Comparison of ENCODE assay signal across 10 cellular contexts in genomic region chr3:31361391-31362273, GRCh38.
DNase-seq lines count a peak whose midpoint lies in the region; FAIRE-seq and TF ChIP-seq lines count a peak whose summit lies in the region.
"Had no signal": no experiment of that assay in that cellular context is flagged by ENCODE, and none has a peak within 500 bp of the region (broad histone marks: within the 10 kb centered on the region; RNA-seq: fewer than 3 reads in every experiment).

No MANE protein-coding gene starts in this region.

- peak overlapping the region; percentile 20 for H3K27ac Mint-ChIP-seq in HFFc6
- peak overlapping the region; percentile 33 for H3K27ac Mint-ChIP-seq in activated T-helper 1 cell treated with anti-CD3 and anti-CD28 coated beads, Interleukin-12 subunit alpha, Interleukin-12 subunit beta, Interleukin-2, Interleukin-4 antibody, amounts not matched to agents 30 ng/mL and 10 ng/mL and 1 ng/mL, durations not matched to agents 14 hours and 24 hours and 36 hours

- no peaks in the 10 kb centered on the region for H3K9me3 Mint-ChIP-seq in HFFc6
- peaks cover 7% of the 10 kb centered on the region for H3K9me3 Mint-ChIP-seq in activated T-helper 1 cell treated with anti-CD3 and anti-CD28 coated beads, Interleukin-12 subunit alpha, Interleukin-12 subunit beta, Interleukin-2, Interleukin-4 antibody, amounts not matched to agents 30 ng/mL and 10 ng/mL and 1 ng/mL, durations not matched to agents 14 hours and 24 hours and 36 hours

- peaks cover 5% of the 10 kb centered on the region; the same call in 1 of the 2 replicates for H3K36me3 Mint-ChIP-seq in HFFc6 (ENCODE audit: low read depth)
- H3K36me3 Mint-ChIP-seq in activated T-helper 1 cell treated with anti-CD3 and anti-CD28 coated beads, Interleukin-12 subunit alpha, Interleukin-12 subunit beta, Interleukin-2, Interleukin-4 antibody, amounts not matched to agents 30 ng/mL and 10 ng/mL and 1 ng/mL, durations not matched to agents 14 hours and 24 hours and 36 hours (ENCODE audit: low read depth), result peaks cover 7% of the 10 kb centered on the region

- peaks cover 53% of the 10 kb centered on the region for H3K4me1 Mint-ChIP-seq in HFFc6 (ENCODE audit: low read depth)
- H3K4me1 Mint-ChIP-seq in activated T-helper 1 cell treated with anti-CD3 and anti-CD28 coated beads, Interleukin-12 subunit alpha, Interleukin-12 subunit beta, Interleukin-2, Interleukin-4 antibody, amounts not matched to agents 30 ng/mL and 10 ng/mL and 1 ng/mL, durations not matched to agents 14 hours and 24 hours and 36 hours (ENCODE audit: low read depth), result peaks cover 46% of the 10 kb centered on the region

- TF ChIP-seq CTCF in HFFc6 (IDR thresholded peaks at IDR 0.05), result no peak

- no peaks in the 10 kb centered on the region; the same call in 1 of the 2 replicates for H3K27me3 Mint-ChIP-seq in HFFc6 (ENCODE audit: insufficient read depth)
- H3K27me3 Mint-ChIP-seq in activated T-helper 1 cell treated with anti-CD3 and anti-CD28 coated beads, Interleukin-12 subunit alpha, Interleukin-12 subunit beta, Interleukin-2, Interleukin-4 antibody, amounts not matched to agents 30 ng/mL and 10 ng/mL and 1 ng/mL, durations not matched to agents 14 hours and 24 hours and 36 hours (ENCODE audit: insufficient read depth), result no peaks in the 10 kb centered on the region

- intact Hi-C loops in activated T-helper 1 cell treated with anti-CD3 and anti-CD28 coated beads, Interleukin-12 subunit alpha, Interleukin-12 subunit beta, Interleukin-2, Interleukin-4 antibody, amounts not matched to agents 30 ng/mL and 10 ng/mL and 1 ng/mL, durations not matched to agents 14 hours and 24 hours and 36 hours (cut with micrococcal nuclease), result no loop called here

- peak; percentile 91 for DNase-seq in HFFc6
- no peak for DNase-seq in activated T-helper 1 cell treated with anti-CD3 and anti-CD28 coated beads, Interleukin-12 subunit alpha, Interleukin-12 subunit beta, Interleukin-2, Interleukin-4 antibody, amounts not matched to agents 30 ng/mL and 10 ng/mL and 1 ng/mL, durations not matched to agents 14 hours and 24 hours and 36 hours (ENCODE audit: low spot score)
- peak; percentile 90 for DNase-seq in iris pigment epithelial cell (ENCODE audit: low read depth)
- DNase-seq in urothelium cell line (ENCODE audit: low spot score), result peak; percentile 61
- DNase-seq in ecto neural progenitor cell (ENCODE audit: low spot score), result no peak
- no peak for DNase-seq in middle frontal gyrus (ENCODE audit: extremely low spot score, low spot score)
- DNase-seq in SKM-1 (lab: John Stamatoyannopoulos, UW; ENCODE audit: unreplicated experiment), result no peak
- DNase-seq: activated CD8-positive, alpha-beta memory T cell treated with anti-CD3 and anti-CD28 coated beads for 24 hours; NCI-H1105 treated with DMSO at 0.1 percent for 48 hours; stimulated activated naive CD4-positive, alpha-beta T cell treated with Interleukin-2 at 50 U/mL for 16 hours had no signal

- peak overlapping the region; percentile 71 for H3K4me3 Mint-ChIP-seq in HFFc6
- no peak overlapping the region for H3K4me3 Mint-ChIP-seq in activated T-helper 1 cell treated with anti-CD3 and anti-CD28 coated beads, Interleukin-12 subunit alpha, Interleukin-12 subunit beta, Interleukin-2, Interleukin-4 antibody, amounts not matched to agents 30 ng/mL and 10 ng/mL and 1 ng/mL, durations not matched to agents 14 hours and 24 hours and 36 hours

- peak; percentile 27 for FAIRE-seq in urothelium cell line (lab: Jason Lieb, UNC)

Comparison
In these comparisons a context has a peak if more than half of its experiments do, and no peak if none do; other contexts are left out.
1. DNase-seq: peak in HFFc6 (single experiment), iris pigment epithelial cell (single experiment) and urothelium cell line (single experiment); none in activated T-helper 1 cell treated with anti-CD3 and anti-CD28 coated beads, Interleukin-12 subunit alpha, Interleukin-12 subunit beta, Interleukin-2, Interleukin-4 antibody, amounts not matched to agents 30 ng/mL and 10 ng/mL and 1 ng/mL, durations not matched to agents 14 hours and 24 hours and 36 hours (single experiment), ecto neural progenitor cell (single experiment), middle frontal gyrus (single experiment) and SKM-1 (single experiment).